Comparison of ENCODE assay signal across 20 cellular contexts in the genomic region with DNA sequence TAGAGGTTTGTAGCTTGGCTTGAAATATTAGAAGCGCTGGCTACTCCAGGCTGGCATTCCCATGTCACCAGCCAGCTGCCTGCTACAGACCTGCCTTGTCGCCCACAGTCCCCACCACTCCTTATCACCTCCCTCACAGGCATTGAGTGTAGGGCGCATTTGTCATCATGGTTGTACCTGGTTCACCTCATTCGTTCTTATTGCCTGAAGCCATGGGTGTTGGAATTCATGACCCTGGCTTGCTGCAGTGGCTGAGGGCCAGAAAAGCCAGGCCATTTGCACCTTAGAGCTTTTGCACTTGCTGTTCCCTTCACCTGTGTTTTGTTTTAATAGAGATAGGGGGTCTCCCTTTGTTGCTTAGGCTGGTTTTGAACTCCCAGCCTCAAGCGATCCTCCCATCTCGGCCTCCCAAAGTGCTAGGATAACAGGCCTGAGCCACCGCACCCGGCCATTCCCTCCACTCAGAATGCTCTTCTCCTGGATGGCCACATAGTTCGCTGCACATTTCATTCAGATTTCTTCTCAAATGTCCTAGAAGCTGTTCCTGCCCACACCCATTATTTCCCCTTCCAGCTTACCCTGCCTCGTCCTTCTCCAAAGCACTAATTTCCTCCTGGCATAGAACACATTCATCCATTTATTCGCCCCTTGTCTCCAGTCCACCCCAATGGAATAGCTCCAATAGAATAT.
DNase-seq lines count a peak whose midpoint lies in the region; ATAC-seq, FAIRE-seq and TF ChIP-seq lines count a peak whose summit lies in the region.
"Had no signal": no experiment of that assay in that cellular context is flagged by ENCODE, and none has a peak within 500 bp of the region (broad histone marks: within the 10 kb centered on the region; RNA-seq: fewer than 3 reads in every experiment).

No MANE protein-coding gene starts in this region.

- TF ChIP-seq CTCF in glutamatergic neuron (IDR thresholded peaks at IDR 0.05; ENCODE audit: partially characterized antibody, unreplicated experiment) (no peak), progenitor cell of endocrine pancreas (IDR thresholded peaks at IDR 0.05; ENCODE audit: unreplicated experiment) (no peak), HepG2 (CRISPR knock-in tag; IDR thresholded peaks at IDR 0.05) (no peak)

- H3K27ac Mint-ChIP-seq in glutamatergic neuron (ENCODE audit: unreplicated experiment), result no peak overlapping the region
- H3K27ac Mint-ChIP-seq in progenitor cell of endocrine pancreas, result no peak overlapping the region

- H4K20me1 ChIP-seq in HepG2 (ENCODE audit: insufficient read depth, low read length), result no peaks in the 10 kb centered on the region
- H4K20me1 ChIP-seq: BLaER1 treated with 17β-estradiol and CSF1 and Interleukin-3, amounts not matched to agents 10 nM and 100 nM had no signal

- TF ChIP-seq EP300 in HepG2 (IDR thresholded peaks at IDR 0.05; ENCODE audit: low read depth in 2 of 2, low read length in 2 of 2), result no peak
- no peak for TF ChIP-seq EP300 in HepG2 (CRISPR knock-in tag; IDR thresholded peaks at IDR 0.05; ENCODE audit: borderline replicate concordance)

- ATAC-seq in HG03135 (IDR thresholded peaks at IDR 0.05; ENCODE audit: unreplicated experiment) (no peak), HepG2 (no peak)
- ATAC-seq: A549 had no signal

- no peak overlapping the region for H3K4me3 ChIP-seq in HepG2 (replicated peaks in 1 of 3; ENCODE audit: insufficient read depth in 1 of 3, low read depth in 2 of 3, low read length in 3 of 3)
- H3K4me3 ChIP-seq: A549; BLaER1 treated with 17β-estradiol and CSF1 and Interleukin-3, amounts not matched to agents 10 nM and 100 nM had no signal

- H3K4me1 ChIP-seq in HepG2 (ENCODE audit: insufficient read depth, low read length), result no peaks in the 10 kb centered on the region
- H3K4me1 ChIP-seq: A549 had no signal

- H3K79me2 ChIP-seq in HepG2 (ENCODE audit: insufficient read depth, low read length), result no peaks in the 10 kb centered on the region

- no peak overlapping the region for H3K4me2 ChIP-seq in HepG2 (ENCODE audit: low read depth, low read length)
- H3K4me2 ChIP-seq: A549 had no signal

- H3K4me1 Mint-ChIP-seq in glutamatergic neuron (ENCODE audit: low read depth, unreplicated experiment), result peaks cover 9% of the 10 kb centered on the region
- H3K4me1 Mint-ChIP-seq in progenitor cell of endocrine pancreas (ENCODE audit: low read depth), result no peaks in the 10 kb centered on the region

- H3K9me3 ChIP-seq in HepG2 (ENCODE audit: low read length), result no peaks in the 10 kb centered on the region
- H3K9me3 ChIP-seq: A549 had no signal

- no TSS peak for BruUV-seq in HepG2 (replicated peaks; lab: Mats Ljungman, UMichigan)

- no peak for FAIRE-seq in HepG2 (lab: Jason Lieb, UNC)
- no peak for FAIRE-seq in frontal cortex (lab: Jason Lieb, UNC)
- FAIRE-seq: A549, G401.6 had no signal

- DNase-seq in activated effector memory CD4-positive, alpha-beta T cell treated with anti-CD3 and anti-CD28 coated beads, Interleukin-2, amount 50 U/mL, for 16 hours, result peak; percentile 38
- no peak for DNase-seq in activated effector memory CD4-positive, alpha-beta T cell treated with Interleukin-2 at 50 U/mL for 16 hours
- DNase-seq in glutamatergic neuron, result peak; percentile 2
- DNase-seq in progenitor cell of endocrine pancreas (ENCODE audit: low spot score, unreplicated experiment), result peak; percentile 3
- DNase-seq in ureter (ENCODE audit: low spot score), result peak; percentile 19
- no peak for DNase-seq in HepG2 (ENCODE audit: low spot score)
- no peak for DNase-seq in frontal cortex (ENCODE audit: low spot score in 2 of 2)
- DNase-seq: DMS79 treated with DMSO at 0.1 percent for 48 hours, HCEC 1CT, KG1, NCI-H1436, NCI-H2029, NCI-H2171, NCI-H446 treated with DMSO at 0.1 percent for 48 hours, OCI-M1 had no signal

- no peak for TF ChIP-seq POLR2A in HepG2 (IDR thresholded peaks at IDR 0.05; ENCODE audit: insufficient read depth in 1 of 2, low read depth in 2 of 2, low read length in 2 of 2)

- H3K9ac ChIP-seq in HepG2 (ENCODE audit: insufficient read depth, low read depth, low read length), result no peak overlapping the region

- intact Hi-C loops in HepG2 (cut with micrococcal nuclease; ENCODE audit: unreplicated experiment), result no loop called here

- 25% methylated on average over 11 of the region's 11 CpGs for WGBS in HepG2 (ENCODE audit: low lambda C conversion rate)

- TF ChIP-seq RAD21 in HepG2 (CRISPR knock-in tag; IDR thresholded peaks at IDR 0.05), result no peak

- POLR2A ChIA-PET in HepG2 (lab: Yijun Ruan, JAX), result no interaction called here

- H2AFZ ChIP-seq in HepG2 (ENCODE audit: low read length), result no peak overlapping the region

- CTCF ChIA-PET in HepG2 (lab: Yijun Ruan, JAX; ENCODE audit: low intra/inter-chr PET ratio, low total read pairs), result no interaction called here

- H3K27me3 ChIP-seq in HepG2 (ENCODE audit: control insufficient read depth in 1 of 2, insufficient read depth in 2 of 2, low read length in 2 of 2), result no peaks in the 10 kb centered on the region
- H3K27me3 ChIP-seq: BLaER1 treated with 17β-estradiol and CSF1 and Interleukin-3, amounts not matched to agents 10 nM and 100 nM had no signal

- no peak overlapping the region for H3K4me3 Mint-ChIP-seq in glutamatergic neuron (ENCODE audit: unreplicated experiment)
- no peak overlapping the region for H3K4me3 Mint-ChIP-seq in progenitor cell of endocrine pancreas (ENCODE audit: low read depth)

- H3K27me3 Mint-ChIP-seq in glutamatergic neuron (ENCODE audit: unreplicated experiment) (peaks cover 7% of the 10 kb centered on the region), progenitor cell of endocrine pancreas (peaks cover 23% of the 10 kb centered on the region)

- in situ Hi-C loops in HepG2 (cut with HindIII; ENCODE audit: extremely low pct_ligation_motif_present, low pct_unique_long_range_greater_than_20kb), result no loop called here

- no peak overlapping the region for H3K27ac ChIP-seq in HepG2 (ENCODE audit: extremely low read length, insufficient read depth, low read length)
- H3K27ac ChIP-seq: A549; BLaER1 treated with 17β-estradiol and CSF1 and Interleukin-3, amounts not matched to agents 10 nM and 100 nM; RWPE1 had no signal

- H3K9me3 Mint-ChIP-seq in glutamatergic neuron (ENCODE audit: unreplicated experiment), result peaks cover 4% of the 10 kb centered on the region
- no peaks in the 10 kb centered on the region for H3K9me3 Mint-ChIP-seq in progenitor cell of endocrine pancreas (ENCODE audit: low read depth)

- H3K36me3 ChIP-seq in HepG2 (replicated peaks in 1 of 2; ENCODE audit: control insufficient read depth in 1 of 2, insufficient read depth in 2 of 2, low read length in 2 of 2), result no peaks in the 10 kb centered on the region
- H3K36me3 ChIP-seq: BLaER1 treated with 17β-estradiol and CSF1 and Interleukin-3, amounts not matched to agents 10 nM and 100 nM had no signal

- H3K36me3 Mint-ChIP-seq in glutamatergic neuron (ENCODE audit: unreplicated experiment), result no peaks in the 10 kb centered on the region
- H3K36me3 Mint-ChIP-seq in progenitor cell of endocrine pancreas (ENCODE audit: insufficient read depth), result no peaks in the 10 kb centered on the region

TF ChIP-seq in HepG2, 621 proteins besides CTCF, POLR2A, EP300 and RAD21 (continues in another document):
- TF ChIP-seq MLLT10 (CRISPR knock-in tag; IDR thresholded peaks at IDR 0.05), result no peak
- TF ChIP-seq, protein P1, sequence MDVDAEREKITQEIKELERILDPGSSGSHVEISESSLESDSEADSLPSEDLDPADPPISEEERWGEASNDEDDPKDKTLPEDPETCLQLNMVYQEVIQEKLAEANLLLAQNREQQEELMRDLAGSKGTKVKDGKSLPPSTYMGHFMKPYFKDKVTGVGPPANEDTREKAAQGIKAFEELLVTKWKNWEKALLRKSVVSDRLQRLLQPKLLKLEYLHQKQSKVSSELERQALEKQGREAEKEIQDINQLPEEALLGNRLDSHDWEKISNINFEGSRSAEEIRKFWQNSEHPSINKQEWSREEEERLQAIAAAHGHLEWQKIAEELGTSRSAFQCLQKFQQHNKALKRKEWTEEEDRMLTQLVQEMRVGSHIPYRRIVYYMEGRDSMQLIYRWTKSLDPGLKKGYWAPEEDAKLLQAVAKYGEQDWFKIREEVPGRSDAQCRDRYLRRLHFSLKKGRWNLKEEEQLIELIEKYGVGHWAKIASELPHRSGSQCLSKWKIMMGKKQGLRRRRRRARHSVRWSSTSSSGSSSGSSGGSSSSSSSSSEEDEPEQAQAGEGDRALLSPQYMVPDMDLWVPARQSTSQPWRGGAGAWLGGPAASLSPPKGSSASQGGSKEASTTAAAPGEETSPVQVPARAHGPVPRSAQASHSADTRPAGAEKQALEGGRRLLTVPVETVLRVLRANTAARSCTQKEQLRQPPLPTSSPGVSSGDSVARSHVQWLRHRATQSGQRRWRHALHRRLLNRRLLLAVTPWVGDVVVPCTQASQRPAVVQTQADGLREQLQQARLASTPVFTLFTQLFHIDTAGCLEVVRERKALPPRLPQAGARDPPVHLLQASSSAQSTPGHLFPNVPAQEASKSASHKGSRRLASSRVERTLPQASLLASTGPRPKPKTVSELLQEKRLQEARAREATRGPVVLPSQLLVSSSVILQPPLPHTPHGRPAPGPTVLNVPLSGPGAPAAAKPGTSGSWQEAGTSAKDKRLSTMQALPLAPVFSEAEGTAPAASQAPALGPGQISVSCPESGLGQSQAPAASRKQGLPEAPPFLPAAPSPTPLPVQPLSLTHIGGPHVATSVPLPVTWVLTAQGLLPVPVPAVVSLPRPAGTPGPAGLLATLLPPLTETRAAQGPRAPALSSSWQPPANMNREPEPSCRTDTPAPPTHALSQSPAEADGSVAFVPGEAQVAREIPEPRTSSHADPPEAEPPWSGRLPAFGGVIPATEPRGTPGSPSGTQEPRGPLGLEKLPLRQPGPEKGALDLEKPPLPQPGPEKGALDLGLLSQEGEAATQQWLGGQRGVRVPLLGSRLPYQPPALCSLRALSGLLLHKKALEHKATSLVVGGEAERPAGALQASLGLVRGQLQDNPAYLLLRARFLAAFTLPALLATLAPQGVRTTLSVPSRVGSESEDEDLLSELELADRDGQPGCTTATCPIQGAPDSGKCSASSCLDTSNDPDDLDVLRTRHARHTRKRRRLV (CRISPR knock-in tag; IDR thresholded peaks at IDR 0.05), result no peak
- no peak for TF ChIP-seq NONO (IDR thresholded peaks at IDR 0.05)
- TF ChIP-seq NONO (CRISPR knock-in tag; conservative IDR thresholded peaks at IDR 0.05), result no peak

Comparison
In these comparisons a context has a peak if more than half of its experiments do, and no peak if none do; other contexts are left out.
1. DNase-seq: peak in activated effector memory CD4-positive, alpha-beta T cell treated with anti-CD3 and anti-CD28 coated beads, Interleukin-2, amount 50 U/mL, for 16 hours (single experiment), glutamatergic neuron (single experiment), progenitor cell of endocrine pancreas (single experiment) and ureter (single experiment); none in activated effector memory CD4-positive, alpha-beta T cell treated with Interleukin-2 at 50 U/mL for 16 hours (single experiment), HepG2 (single experiment) and frontal cortex (0 of 2).